29 cellular contexts compared by ENCODE assay signal in the genomic region with DNA sequence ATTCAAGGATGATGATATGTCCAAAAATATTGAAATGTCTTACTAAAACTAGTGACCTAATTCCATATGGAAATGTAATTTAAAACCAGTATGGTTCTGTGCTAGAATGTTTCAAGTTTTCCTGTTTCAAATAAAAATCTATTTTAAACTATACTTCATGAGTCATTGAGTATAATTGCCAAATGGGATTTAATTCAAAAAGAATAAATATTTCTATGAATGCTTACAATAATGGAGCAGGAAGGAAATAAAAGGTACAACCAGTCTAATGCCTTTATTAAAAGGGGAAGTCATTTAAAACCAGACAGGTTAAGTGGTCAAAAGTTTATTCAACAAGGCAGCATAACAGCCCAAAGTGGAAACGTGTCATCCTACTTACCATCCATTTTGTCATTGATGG.
"Had no signal": no experiment of that assay in that cellular context is flagged by ENCODE, and none has a peak within 500 bp of the region (broad histone marks: within the 10 kb centered on the region; RNA-seq: fewer than 3 reads in every experiment).

No MANE protein-coding gene starts in this region.

- H3K36me3 ChIP-seq: esophagus muscularis mucosa, gastrocnemius medialis, right atrium auricular region, stomach, thyroid gland, upper lobe of left lung, vagina had no signal

- FAIRE-seq: TTC549 had no signal

- H3K79me2 ChIP-seq: parathyroid adenoma had no signal

- DNase-seq: activated CD4-positive, alpha-beta memory T cell treated with anti-CD3 and anti-CD28 coated beads for 36 hours; activated CD4-positive, alpha-beta T cell treated with anti-CD3 and anti-CD28 coated beads for 4 hours; activated CD8-positive, alpha-beta memory T cell treated with anti-CD3 and anti-CD28 coated beads, Interleukin-2, amount 50 U/mL, for 4 hours; activated effector memory CD4-positive, alpha-beta T cell treated with anti-CD3 and anti-CD28 coated beads, Interleukin-2, amount 50 U/mL, for 16 hours; activated naive CD4-positive, alpha-beta T cell treated with anti-CD3 and anti-CD28 coated beads for 36 hours; activated naive CD8-positive, alpha-beta T cell treated with anti-CD3 and anti-CD28 coated beads, Interleukin-2, amount 10 ng/mL, durations not matched to agents 7 days and 5 days; activated T-cell treated with anti-CD3 and anti-CD28 coated beads, Interleukin-2, amount 50 U/mL, for 1 hour; amniotic stem cell; caudate nucleus; endodermal cell; gastrocnemius medialis; glutamatergic neuron; kidney; left colon; naive B cell; psoas muscle; stimulated activated CD4-positive, alpha-beta T cell treated with anti-CD3 and anti-CD28 coated beads, Interleukin-15, amount 100 ng/mL, for 24 hours; stimulated activated CD4-positive, alpha-beta T cell treated with anti-CD3 and anti-CD28 coated beads, Interleukin-2, amount 100 ng/mL, for 24 hours; stimulated activated naive B cell treated with anti-CD40 and anti-IgM and Interleukin-4, amounts not matched to agents 10 μg/mL and 1 μg/mL and 100 μg/mL, for 72 hours; stomach; T-helper 9 cell; thyroid gland; upper lobe of left lung had no signal

- H3K27me3 ChIP-seq: esophagus muscularis mucosa, gastrocnemius medialis, right atrium auricular region, stomach, thyroid gland, upper lobe of left lung, vagina had no signal

- H3K9ac ChIP-seq: parathyroid adenoma had no signal

- H3K4me3 ChIP-seq: esophagus muscularis mucosa, gastrocnemius medialis, psoas muscle, right atrium auricular region, stomach, thyroid gland, upper lobe of left lung, vagina had no signal

- H3K4me1 ChIP-seq: gastrocnemius medialis, parathyroid adenoma, psoas muscle, thyroid gland, upper lobe of left lung, vagina had no signal

- ATAC-seq: gastrocnemius medialis; left colon; psoas muscle; stimulated activated naive B cell treated with anti-CD40 and anti-IgM and Interleukin-4, amounts not matched to agents 10 μg/mL and 1 μg/mL and 100 μg/mL, for 72 hours had no signal

- H3K27ac ChIP-seq: esophagus muscularis mucosa, gastrocnemius medialis, parathyroid adenoma, psoas muscle, right atrium auricular region, stomach, thyroid gland, upper lobe of left lung, vagina, VCaP had no signal

- H2AFZ ChIP-seq: parathyroid adenoma had no signal

- H3K9me3 ChIP-seq: gastrocnemius medialis, thyroid gland, upper lobe of left lung, vagina had no signal
